In the genomic region with DNA sequence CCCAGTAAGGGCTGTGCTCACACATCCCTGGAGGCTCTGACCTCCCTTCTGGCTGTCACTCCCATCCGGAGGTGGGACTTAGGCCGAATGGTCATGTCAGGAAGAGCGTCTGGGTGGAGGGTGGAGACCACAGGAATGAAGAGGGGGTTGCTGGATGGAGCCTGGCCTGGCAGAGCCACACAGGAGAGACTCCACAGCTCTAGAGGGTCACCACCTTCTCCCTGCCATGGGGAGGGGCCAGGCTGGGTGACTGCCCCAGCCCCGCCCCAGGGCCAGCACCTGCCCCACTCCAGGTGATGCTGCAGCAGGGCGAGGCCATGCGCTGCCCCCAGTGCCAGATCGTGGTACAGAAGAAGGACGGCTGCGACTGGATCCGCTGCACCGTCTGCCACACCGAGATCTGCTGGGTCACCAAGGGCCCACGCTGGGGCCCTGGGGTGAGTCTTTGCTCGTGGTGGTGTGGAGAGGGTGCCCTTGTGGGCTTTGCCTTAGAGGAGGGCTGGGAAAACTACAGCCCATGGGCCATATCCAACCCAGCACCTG, we compare ENCODE assay signal across 22 cellular contexts. TPM values are rescaled to one million over a fixed set of nuclear protein-coding genes. Genes with fewer than 3 reads are reported as not detected.
DNase-seq lines count a peak whose midpoint lies in the region; ATAC-seq and TF ChIP-seq lines count a peak whose summit lies in the region.
"Had no signal": no experiment of that assay in that cellular context is flagged by ENCODE, and none has a peak within 500 bp of the region (broad histone marks: within the 10 kb centered on the region; RNA-seq: fewer than 3 reads in every experiment).

No MANE protein-coding gene starts in this region.

- peak overlapping the region; percentile 66 for H3K27ac ChIP-seq in RWPE1
- H3K27ac ChIP-seq: left ventricle myocardium inferior, upper lobe of left lung had no signal

- TF ChIP-seq CTCF in GM10248 (IDR thresholded peaks at IDR 0.05; ENCODE audit: control extremely low read depth, extremely low read depth, low read depth, missing control alignments) (no peak), RWPE1 (conservative IDR thresholded peaks at IDR 0.05; ENCODE audit: low read depth) (no peak)

- ATAC-seq in left colon (peak; percentile 22), left lobe of liver (no peak)
- ATAC-seq: activated CD8-positive, alpha-beta T cell treated with anti-CD3 and anti-CD28 coated beads, Interleukin-2, amount 10 ng/mL, durations not matched to agents 7 days and 5 days; sciatic nerve; SK-N-SH treated with all-trans-retinoic acid at 6 μM for 48 hours had no signal

- intact Hi-C loops in left colon (cut with DNase I, micrococcal nuclease) = no loop called here

- DNase-seq in NCI-H748 (lab: John Stamatoyannopoulos, UW; ENCODE audit: unreplicated experiment) = peak; percentile 22
- DNase-seq in NCI-H748 treated with DMSO at 0.1 percent for 48 hours (lab: John Stamatoyannopoulos, UW) = no peak
- peak; percentile 15 for DNase-seq in GM10248 (ENCODE audit: extremely low spot score)
- DNase-seq in RWPE1 (ENCODE audit: low spot score) = no peak
- DNase-seq in left colon = no peak
- no peak for DNase-seq in left lobe of liver (ENCODE audit: low spot score)
- DNase-seq in HT-29 (ENCODE audit: low spot score) = no peak
- DNase-seq in activated CD4-positive, alpha-beta T cell treated with anti-CD3 and anti-CD28 coated beads for 4 hours = no peak
- DNase-seq: activated CD4-positive, CD25-positive, alpha-beta regulatory T cell; activated CD8-positive, alpha-beta T cell treated with anti-CD3 and anti-CD28 coated beads, Interleukin-2, amount 10 ng/mL, durations not matched to agents 7 days and 5 days; activated naive CD4-positive, alpha-beta T cell; BE2C; COR-L47; head of caudate nucleus; left ventricle myocardium inferior; MM.1S; NCI-H1417 treated with DMSO at 0.1 percent for 48 hours; NCI-H2171 treated with DMSO at 0.1 percent for 48 hours; stimulated activated CD4-positive, alpha-beta T cell treated with anti-CD3 and anti-CD28 coated beads, Interleukin-15, amount 100 ng/mL, for 24 hours had no signal

- POLR2A ChIA-PET in GM10248 (lab: Yijun Ruan, JAX) (no interaction called here), RWPE1 (lab: Yijun Ruan, JAX; ENCODE audit: low non-redundant PET) (interaction anchor here (0.5 kb wide), 1 partner anchor 27 kb away, joined by 5 read pairs; no protein-coding TSS in a partner anchor)

- CTCF ChIA-PET in GM10248 (lab: Yijun Ruan, JAX) (no interaction called here), RWPE1 (lab: Yijun Ruan, JAX) (interaction anchor here (0.6 kb wide), 1 partner anchor 62 kb away, joined by 3 read pairs; no protein-coding TSS in a partner anchor)

RNA-seq across cellular contexts. Expression of gene RBCK1, which starts 20.6 kb away (rescaled TPM):
- total RNA-seq in left colon (100 to 1,000 TPM; 103 to 134 TPM), left lobe of liver (73.9 TPM)
- 208 and 221 TPM in 2 replicates for total RNA-seq in HT-29 (2014; rRNA removed; shearing (Covaris generic))

RNA-seq across cellular contexts. Expression of gene TBC1D20, which starts 33.6 kb away (rescaled TPM):
- total RNA-seq in left colon (10 to 100 TPM; 29.0 to 32.3 TPM), left lobe of liver (12.6 TPM)
- total RNA-seq in HT-29 (2014; rRNA removed; shearing (Covaris generic)) = 16.7 and 19.5 TPM in 2 replicates

RNA-seq across cellular contexts. Expression of gene TRIB3, which starts 48.2 kb away (rescaled TPM):
- total RNA-seq in left colon (10 to 100 TPM in 1 of 2 donors, 1 to 10 TPM in 1; 6.4 to 16.7 TPM), left lobe of liver (18.3 TPM)
- total RNA-seq in HT-29 (2014; rRNA removed; shearing (Covaris generic)) = 137 TPM in 2 replicates

Comparison
In these comparisons a context has a peak if more than half of its experiments do, and no peak if none do; other contexts are left out.
1. DNase-seq: peak in NCI-H748 (single experiment) and GM10248 (single experiment); none in NCI-H748 treated with DMSO at 0.1 percent for 48 hours (single experiment), RWPE1 (single experiment), left colon (0 of 2), left lobe of liver (single experiment), HT-29 (single experiment) and activated CD4-positive, alpha-beta T cell treated with anti-CD3 and anti-CD28 coated beads for 4 hours (0 of 2).